In the genomic region with DNA sequence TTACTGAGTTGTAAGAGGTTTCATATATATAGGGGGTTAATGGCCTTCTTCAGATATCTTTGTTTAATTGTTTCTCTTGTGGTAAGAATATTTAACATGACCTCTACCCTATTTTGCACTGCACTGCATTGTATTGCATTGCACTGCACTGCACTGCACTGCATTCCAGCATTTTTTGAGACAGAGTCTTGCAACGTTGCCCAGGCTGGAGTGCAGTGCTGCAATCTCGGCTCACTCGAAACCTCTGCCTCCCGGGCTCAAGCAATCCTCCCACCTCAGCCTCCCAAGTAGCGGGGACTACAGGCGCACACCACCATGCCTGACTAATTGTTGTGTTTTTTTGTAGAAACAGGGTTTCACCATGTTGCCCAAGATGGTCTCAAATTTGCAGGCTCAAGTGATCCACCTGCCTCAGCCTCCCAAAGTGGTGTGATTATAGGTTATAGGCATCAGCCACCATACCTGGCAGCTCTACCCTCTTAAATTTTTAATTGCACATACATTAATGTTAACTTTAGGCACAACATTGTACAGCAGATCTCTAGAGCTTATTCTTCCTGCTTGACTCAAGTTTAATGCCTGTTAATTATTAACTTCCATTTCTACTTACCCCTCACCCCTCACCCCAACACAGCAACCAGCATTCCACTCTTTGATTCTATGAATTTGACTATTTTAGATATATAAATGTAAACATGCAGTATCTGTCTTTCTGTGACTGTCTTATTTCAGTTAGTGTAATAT, we compare ENCODE assay signal across 18 cellular contexts. TPM values are rescaled to one million over a fixed set of nuclear protein-coding genes. Genes with fewer than 3 reads are reported as not detected.
DNase-seq lines count a peak whose midpoint lies in the region; ATAC-seq, FAIRE-seq and TF ChIP-seq lines count a peak whose summit lies in the region.
"Had no signal": no experiment of that assay in that cellular context is flagged by ENCODE, and none has a peak within 500 bp of the region (broad histone marks: within the 10 kb centered on the region; RNA-seq: fewer than 3 reads in every experiment).

No MANE protein-coding gene starts in this region.

- CTCF ChIA-PET in A549 (lab: Yijun Ruan, JAX) = interaction anchor here (1.6 kb wide), 1 partner anchor 306 kb away, joined by 3 read pairs; no protein-coding TSS in a partner anchor

- no peaks in the 10 kb centered on the region for H3K9me2 ChIP-seq in hepatocyte (replicated peaks; ENCODE audit: insufficient read depth)

- H3K27ac ChIP-seq in A549 (peak overlapping the region; percentile 26 to 30; a peak in 4 of 6 replicates), hepatocyte (no peak overlapping the region), small intestine (ENCODE audit: low read depth in 1 of 2, low read length in 1 of 2) (no peak overlapping the region), foreskin keratinocyte (no peak overlapping the region)
- H3K27ac ChIP-seq: 22Rv1, BLaER1, KMS-11 had no signal

- no peak for TF ChIP-seq POLR2A in A549 (IDR thresholded peaks at IDR 0.05; ENCODE audit: low read length)

- TF ChIP-seq CTCF in A549 (IDR thresholded peaks at IDR 0.05) (no peak), hepatocyte (IDR thresholded peaks at IDR 0.05; ENCODE audit: poor library complexity) (no peak), foreskin keratinocyte (conservative IDR thresholded peaks at IDR 0.05) (no peak)

- POLR2A ChIA-PET in A549 (lab: Yijun Ruan, JAX) = no interaction called here

- H3K9me3 ChIP-seq in A549 (no peaks in the 10 kb centered on the region), hepatocyte (ENCODE audit: low read depth) (no peaks in the 10 kb centered on the region), small intestine (ENCODE audit: control insufficient read depth, low read depth) (no peaks in the 10 kb centered on the region)
- H3K9me3 ChIP-seq: BLaER1 had no signal

- DNase-seq in A549 (ENCODE audit: low read depth in 1 of 2, low spot score in 1 of 2) = no peak
- DNase-seq in HT-29 (ENCODE audit: low spot score) = peak; percentile 25
- DNase-seq in hepatocyte (ENCODE audit: low spot score) = no peak
- DNase-seq in small intestine = peak; percentile 13
- no peak for DNase-seq in foreskin keratinocyte
- no peak for DNase-seq in middle frontal gyrus (ENCODE audit: extremely low spot score, low spot score)
- DNase-seq: CD4-positive, alpha-beta memory T cell; DMS 273 treated with DMSO at 0.1 percent for 48 hours; DMS79; GDM1; H9 had no signal

- no peaks in the 10 kb centered on the region for H3K36me3 ChIP-seq in hepatocyte (replicated peaks; ENCODE audit: insufficient read depth, low read depth)
- H3K36me3 ChIP-seq in small intestine (ENCODE audit: control insufficient read depth in 2 of 2, insufficient read depth in 2 of 2, low read length in 2 of 2) = no peaks in the 10 kb centered on the region

- no peaks in the 10 kb centered on the region for H4K20me1 ChIP-seq in hepatocyte (ENCODE audit: insufficient read depth, poor library complexity, severe bottlenecking)
- H4K20me1 ChIP-seq: BLaER1 had no signal

- peaks cover 37% of the 10 kb centered on the region for H3K79me2 ChIP-seq in hepatocyte

- no peak overlapping the region for H2AFZ ChIP-seq in hepatocyte

- no peak for FAIRE-seq in A549 (lab: Jason Lieb, UNC)
- no peak for FAIRE-seq in small intestine (lab: Jason Lieb, UNC)
- FAIRE-seq: GM12892, GM18507, H1 had no signal

- no peaks in the 10 kb centered on the region for H3K27me3 ChIP-seq in hepatocyte
- H3K27me3 ChIP-seq in small intestine (ENCODE audit: control insufficient read depth in 2 of 2, insufficient read depth in 2 of 2, low read length in 2 of 2) = no peaks in the 10 kb centered on the region
- no peaks in the 10 kb centered on the region for H3K27me3 ChIP-seq in foreskin keratinocyte
- H3K27me3 ChIP-seq: BLaER1 had no signal

- H3K4me3 ChIP-seq in A549 (no peak overlapping the region), hepatocyte (no peak overlapping the region), small intestine (ENCODE audit: low read depth in 1 of 2, low read length in 2 of 2) (no peak overlapping the region)
- H3K4me3 ChIP-seq: BLaER1 had no signal

- ATAC-seq in A549 (peak; percentile 50 to 51; a peak in 3 of 6 replicates), foreskin keratinocyte (no peak), HG03378 (IDR thresholded peaks at IDR 0.05; ENCODE audit: unreplicated experiment) (no peak)

- no peak for TF ChIP-seq RAD21 in A549 (conservative IDR thresholded peaks at IDR 0.05 in 1 of 2, IDR thresholded peaks at IDR 0.05 in 1 of 2)

- TF ChIP-seq EP300 in A549 (IDR thresholded peaks at IDR 0.05) = no peak

- WGBS in A549 (ENCODE audit: missing lambda C conversion rate) = 90% methylated on average over 6 of the region's 6 CpGs
- 94% methylated on average over 6 of the region's 6 CpGs for WGBS in hepatocyte (ENCODE audit: low lambda C conversion rate, missing lambda C conversion rate)
- 83 to 91% (median 90%) methylated on average over 6 of the region's 6 CpGs for WGBS in small intestine, 3 donors

- peaks cover 41% of the 10 kb centered on the region for H3K4me1 ChIP-seq in A549
- H3K4me1 ChIP-seq in hepatocyte (ENCODE audit: insufficient read depth) = peaks cover 5% of the 10 kb centered on the region
- peaks cover 0 to 6% of the 10 kb centered on the region in 2 donors for H3K4me1 ChIP-seq in small intestine (ENCODE audit: control insufficient read depth in 2 of 2, insufficient read depth in 1 of 2, low read depth in 1 of 2, low read length in 1 of 2)
- no peaks in the 10 kb centered on the region for H3K4me1 ChIP-seq in foreskin keratinocyte
- H3K4me1 ChIP-seq: BLaER1 had no signal

- H3K4me2 ChIP-seq in A549 = peak overlapping the region; percentile 62
- H3K4me2 ChIP-seq in hepatocyte = peak overlapping the region; percentile 35
- H3K4me2 ChIP-seq: BLaER1, KMS-11 had no signal

TF ChIP-seq in A549, 52 proteins besides CTCF, POLR2A, EP300 and RAD21:
- TF ChIP-seq HOXB5 (CRISPR knock-in tag; IDR thresholded peaks at IDR 0.05) (no peak), ZSCAN20 (CRISPR knock-in tag; IDR thresholded peaks at IDR 0.05) (no peak), BHLHE40 (IDR thresholded peaks at IDR 0.05; ENCODE audit: low read depth, low read length) (no peak), ZC3H11A (IDR thresholded peaks at IDR 0.05) (no peak), NPAS2 (CRISPR knock-in tag; IDR thresholded peaks at IDR 0.05; ENCODE audit: borderline replicate concordance) (no peak), ESRRA (IDR thresholded peaks at IDR 0.05; ENCODE audit: borderline replicate concordance, low read length) (no peak), MAZ (IDR thresholded peaks at IDR 0.05; ENCODE audit: borderline replicate concordance, low read depth, low read length) (no peak), NFE2L2 (conservative IDR thresholded peaks at IDR 0.05; ENCODE audit: low read length) (no peak), RARB (CRISPR knock-in tag; IDR thresholded peaks at IDR 0.05) (no peak)

RNA-seq across cellular contexts. Expression of a gene that starts 38.4 kb away (rescaled TPM):
- 62.9 and 78.8 TPM in 2 replicates for polyA plus RNA-seq in A549 (2011; rRNA removed)
- polyA plus RNA-seq in A549 (2012; cell fraction: cytosol; rRNA removed) = 17.2 and 19.2 TPM in 2 replicates
- 12.6 and 19.9 TPM in 2 replicates for polyA plus RNA-seq in A549 (2012; cell fraction: nucleus; rRNA removed)
- 50.3 to 56.4 TPM (median 52.7 TPM) in 3 replicates for polyA plus RNA-seq in A549 (2017; fragmentation: RNase III; extraction: RNeasy Plus Mini Kit Qiagen cat#74134 plus additional on column Dnase treatment)
- polyA minus RNA-seq in A549 (2011; rRNA and poly(A)+ RNA removed) = 41.5 and 47.6 TPM in 2 replicates
- 5.7 and 6.2 TPM in 2 replicates for total RNA-seq in HT-29 (2014; rRNA removed; shearing (Covaris generic))
- total RNA-seq in hepatocyte = 77.0 and 77.3 TPM in 2 replicates
- 21.3 and 26.5 TPM in 2 replicates for polyA plus RNA-seq in hepatocyte
- polyA plus RNA-seq in small intestine = 10 to 100 TPM in 1 of 3 donors, 1 to 10 TPM in 2; 5.6 to 10.5 (median 7.3) TPM
- 24.8 and 40.2 TPM in 2 replicates for total RNA-seq in foreskin keratinocyte
- polyA plus RNA-seq in foreskin keratinocyte = 3.9 and 7.8 TPM in 2 replicates

Comparison
In these comparisons a context has a peak if more than half of its experiments do, and no peak if none do; other contexts are left out.
1. ATAC-seq: peak in A549 (2 of 2); none in foreskin keratinocyte (single experiment) and HG03378 (single experiment).
2. DNase-seq: peak in HT-29 (single experiment) and small intestine (single experiment); none in A549 (0 of 2), hepatocyte (single experiment), foreskin keratinocyte (0 of 2) and middle frontal gyrus (single experiment).
3. H3K27ac ChIP-seq: peak in A549 (2 of 2); none in hepatocyte (single experiment), small intestine (0 of 2) and foreskin keratinocyte (single experiment).